ENCODE assay signal across 8 cellular contexts in the genomic region with DNA sequence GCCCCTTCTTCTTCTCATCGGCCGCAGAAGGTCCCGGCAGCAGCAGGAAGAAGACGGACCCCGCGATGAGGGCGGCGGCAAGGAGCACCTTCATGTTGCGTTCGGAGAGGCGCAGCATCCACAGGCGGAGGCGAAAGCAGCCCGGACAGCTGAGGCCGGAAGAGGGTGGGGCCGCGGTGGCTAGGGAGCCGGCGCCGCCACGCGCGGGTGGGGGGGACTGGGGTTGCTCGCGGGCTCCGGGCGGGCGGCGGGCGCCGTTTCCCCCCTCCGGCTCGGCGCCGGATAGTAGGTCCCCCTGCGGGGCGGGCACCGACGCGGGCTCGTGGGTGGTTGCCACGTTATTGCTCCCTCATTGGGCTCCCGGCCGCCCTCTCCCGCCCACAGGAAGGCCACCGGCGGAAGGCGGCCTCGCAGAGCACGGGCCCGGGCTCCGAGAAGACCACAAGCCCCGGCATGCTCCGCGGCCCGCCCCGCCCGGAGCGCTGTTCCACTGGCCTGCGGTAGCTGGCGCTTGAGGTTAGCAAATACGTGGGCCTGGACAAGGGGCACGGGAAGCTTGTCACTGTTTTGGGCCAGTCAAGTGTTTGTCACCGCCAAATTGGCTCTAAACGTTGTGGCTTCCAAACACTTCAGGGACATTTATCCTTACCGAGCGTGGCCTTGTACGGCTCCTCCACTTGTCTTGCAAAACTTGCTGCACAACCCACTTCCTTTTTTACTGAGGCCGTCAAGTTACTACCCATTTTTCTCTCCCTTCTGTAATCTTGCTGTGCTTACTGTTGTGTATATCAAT. TPM values are rescaled to one million over a fixed set of nuclear protein-coding genes. Genes with fewer than 3 reads are reported as not detected.
DNase-seq lines count a peak whose midpoint lies in the region; ATAC-seq and FAIRE-seq lines count a peak whose summit lies in the region.

A gene (minus strand): TSS at position 154 of the 793 bp plus-strand sequence. CDS start 36 bp downstream, at position 118.

- DNase-seq in GM19239 (ENCODE audit: insufficient read length, low spot score) (peak; percentile 87), NCI-H524 (lab: John Stamatoyannopoulos, UW) (peak; percentile 97 to 98), left colon (peak; percentile 98)
- peak; percentile 95 to 97 for DNase-seq in activated CD4-positive, alpha-beta T cell treated with anti-CD3 and anti-CD28 coated beads for 4 hours
- DNase-seq in stimulated activated CD4-positive, alpha-beta T cell treated with anti-CD3 and anti-CD28 coated beads, Interleukin-1b, Interleukin-23, amount 100 ng/mL, for 48 hours, result peak; percentile 98

- peak within 1 kb of the TSS; percentile 90 for H3K27ac ChIP-seq in BLaER1
- peak within 1 kb of the TSS; percentile 91 for H3K27ac ChIP-seq in cingulate gyrus (ENCODE audit: low read depth, low read length)

- H3K9ac ChIP-seq in BLaER1, result peak within 1 kb of the TSS; percentile 93

- ATAC-seq in HG03457 (IDR thresholded peaks at IDR 0.05; ENCODE audit: unreplicated experiment) (peak; percentile 77), left colon (peak; percentile 93)

- H3K9me3 ChIP-seq in BLaER1, result no peaks in the 10 kb centered on the region

- peaks cover 42% of the 10 kb centered on the region for H4K20me1 ChIP-seq in BLaER1

- peaks cover 34% of the 10 kb centered on the region for H3K36me3 ChIP-seq in BLaER1

- H3K27me3 ChIP-seq in BLaER1, result no peaks in the 10 kb centered on the region

- H3K4me2 ChIP-seq in BLaER1, result peak within 1 kb of the TSS; percentile 98

- H3K4me1 ChIP-seq in BLaER1, result peaks cover 53% of the 10 kb centered on the region

- H3K4me3 ChIP-seq in BLaER1, result peak within 1 kb of the TSS; percentile 85

- intact Hi-C loops in left colon (cut with DNase I, micrococcal nuclease), result no loop called here

- peak; percentile 89 for FAIRE-seq in GM19239 (lab: Jason Lieb, UNC)

RNA-seq across cellular contexts. Expression of the gene that starts here (rescaled TPM):
- total RNA-seq in left colon, result 100 to 1,000 TPM; 284 to 324 TPM

Comparison
In these comparisons a context has a peak if more than half of its experiments do, and no peak if none do; other contexts are left out.
1. Peak in every context shown above with its lines: DNase-seq, ATAC-seq, H3K4me3 ChIP-seq and H3K27ac ChIP-seq.